9 cellular contexts compared by ENCODE assay signal in genomic region chr3:149487598-149488197, GRCh38. TPM values are rescaled to one million over a fixed set of nuclear protein-coding genes. Genes with fewer than 3 reads are reported as not detected.
A peak's percentile ranks its signal among the peaks of the same experiment; 100 is the strongest.
DNase-seq lines count a peak whose midpoint lies in the region; ATAC-seq and TF ChIP-seq lines count a peak whose summit lies in the region.
"Had no signal": no experiment of that assay in that cellular context is flagged by ENCODE, and none has a peak within 500 bp of the region (broad histone marks: within the 10 kb centered on the region; RNA-seq: fewer than 3 reads in every experiment).

No MANE protein-coding gene starts in this region.

- no peaks in the 10 kb centered on the region for H3K27me3 ChIP-seq in brain microvascular endothelial cell (replicated peaks)
- H3K27me3 ChIP-seq: BLaER1 had no signal

- in situ Hi-C loops in brain microvascular endothelial cell (cut with HindIII; ENCODE audit: low pct_ligation_motif_present, low sequenced_read_pairs): no loop called here

- ATAC-seq in GM21529 (IDR thresholded peaks at IDR 0.05; ENCODE audit: unreplicated experiment): peak; percentile 84

- DNase-seq in NCI-H146 (lab: John Stamatoyannopoulos, UW) (peak; percentile 50), NCI-H146 treated with DMSO at 0.1 percent for 48 hours (lab: John Stamatoyannopoulos, UW; ENCODE audit: unreplicated experiment) (no peak), NB4 (ENCODE audit: low read depth) (peak; percentile 48), brain microvascular endothelial cell (no peak), NCI-H345 treated with DMSO at 0.1 percent for 48 hours (lab: John Stamatoyannopoulos, UW; ENCODE audit: unreplicated experiment) (no peak), mucosa of gallbladder (ENCODE audit: low spot score) (no peak)
- peak; percentile 33 for DNase-seq in stimulated activated CD4-positive, alpha-beta T cell treated with anti-CD3 and anti-CD28 coated beads, Interleukin-4, amount 100 ng/mL, for 1 hour

- H3K27ac ChIP-seq in brain microvascular endothelial cell: no peak overlapping the region
- H3K27ac ChIP-seq: BLaER1 had no signal

- no peak overlapping the region for H3K4me3 ChIP-seq in NB4 (ENCODE audit: low read depth, low read length)
- H3K4me3 ChIP-seq in brain microvascular endothelial cell (ENCODE audit: low read depth, low read length): no peak overlapping the region
- H3K4me3 ChIP-seq: BLaER1 had no signal

- H3K36me3 ChIP-seq in brain microvascular endothelial cell (replicated peaks): no peaks in the 10 kb centered on the region
- H3K36me3 ChIP-seq: BLaER1 had no signal

- TF ChIP-seq CTCF in NB4 (IDR thresholded peaks at IDR 0.05; ENCODE audit: low read depth, low read length) (peak; percentile 63), brain microvascular endothelial cell (IDR thresholded peaks at IDR 0.05; ENCODE audit: low read depth, low read length, missing control alignments) (peak; percentile 73)

- no peak for TF ChIP-seq POLR2A in NB4 (IDR thresholded peaks at IDR 0.05; ENCODE audit: extremely low read depth, insufficient read length)

RNA-seq across cellular contexts. Expression of gene TM4SF4, which starts 13.2 kb away (rescaled TPM):
- total RNA-seq in mucosa of gallbladder: 6,086 TPM

Comparison
In these comparisons a context has a peak if more than half of its experiments do, and no peak if none do; other contexts are left out.
1. DNase-seq: peak in NCI-H146 (single experiment), NB4 (single experiment) and stimulated activated CD4-positive, alpha-beta T cell treated with anti-CD3 and anti-CD28 coated beads, Interleukin-4, amount 100 ng/mL, for 1 hour (single experiment); none in NCI-H146 treated with DMSO at 0.1 percent for 48 hours (single experiment), brain microvascular endothelial cell (single experiment), NCI-H345 treated with DMSO at 0.1 percent for 48 hours (single experiment) and mucosa of gallbladder (single experiment).